18 cellular contexts compared by ENCODE assay signal in genomic region chr1:186633101-186633500, GRCh38. TPM values are rescaled to one million over a fixed set of nuclear protein-coding genes. Genes with fewer than 3 reads are reported as not detected.
DNase-seq lines count a peak whose midpoint lies in the region; ATAC-seq lines count a peak whose summit lies in the region.
"Had no signal": no experiment of that assay in that cellular context is flagged by ENCODE, and none has a peak within 500 bp of the region (broad histone marks: within the 10 kb centered on the region; RNA-seq: fewer than 3 reads in every experiment).

No MANE protein-coding gene starts in this region.

- no peak for ATAC-seq in HG03469 (IDR thresholded peaks at IDR 0.05; ENCODE audit: unreplicated experiment)
- ATAC-seq: GM12878, HCT116, HepG2 had no signal

- DNase-seq in SIG-M5 treated with dmso at 0.1 percent for 504 hours (lab: John Stamatoyannopoulos, UW; ENCODE audit: unreplicated experiment) (peak; percentile 39), SIG-M5 (lab: John Stamatoyannopoulos, UW) (no peak), dermis blood vessel endothelial cell (peak; percentile 50), fibroblast of gingiva (ENCODE audit: low read depth) (peak; percentile 42), pulmonary artery endothelial cell (ENCODE audit: low read depth, low spot score) (peak; percentile 56), NCI-H1436 treated with DMSO at 0.1 percent for 48 hours (lab: John Stamatoyannopoulos, UW) (no peak)
- no peak for DNase-seq in activated CD4-positive, alpha-beta T cell treated with anti-CD3 and anti-CD28 coated beads for 48 hours
- DNase-seq: 8988T; Calu3; CD4-positive, alpha-beta memory T cell; DMS79 treated with DMSO at 0.1 percent for 48 hours; GOT3; H7; HFFc6 had no signal

RNA-seq across cellular contexts. Expression of gene PTGS2, which starts 47.1 kb away (rescaled TPM):
- total RNA-seq in dermis blood vessel endothelial cell (15.0 and 17.2 TPM in 2 replicates), pulmonary artery endothelial cell (4.9 and 10.0 TPM in 2 replicates)
- total RNA-seq: CD4-positive, alpha-beta memory T cell; HepG2 had no signal

Comparison
In these comparisons a context has a peak if more than half of its experiments do, and no peak if none do; other contexts are left out.
1. DNase-seq: peak in SIG-M5 treated with dmso at 0.1 percent for 504 hours (single experiment), dermis blood vessel endothelial cell (single experiment), fibroblast of gingiva (single experiment) and pulmonary artery endothelial cell (single experiment); none in SIG-M5 (single experiment), NCI-H1436 treated with DMSO at 0.1 percent for 48 hours (single experiment) and activated CD4-positive, alpha-beta T cell treated with anti-CD3 and anti-CD28 coated beads for 48 hours (single experiment).